Comparison of ENCODE assay signal across 8 cellular contexts in genomic region chr12:59595557-59596231, GRCh38. TPM values are rescaled to one million over a fixed set of nuclear protein-coding genes. Genes with fewer than 3 reads are reported as not detected.
DNase-seq lines count a peak whose midpoint lies in the region; ATAC-seq and FAIRE-seq lines count a peak whose summit lies in the region.

A gene with protein sequence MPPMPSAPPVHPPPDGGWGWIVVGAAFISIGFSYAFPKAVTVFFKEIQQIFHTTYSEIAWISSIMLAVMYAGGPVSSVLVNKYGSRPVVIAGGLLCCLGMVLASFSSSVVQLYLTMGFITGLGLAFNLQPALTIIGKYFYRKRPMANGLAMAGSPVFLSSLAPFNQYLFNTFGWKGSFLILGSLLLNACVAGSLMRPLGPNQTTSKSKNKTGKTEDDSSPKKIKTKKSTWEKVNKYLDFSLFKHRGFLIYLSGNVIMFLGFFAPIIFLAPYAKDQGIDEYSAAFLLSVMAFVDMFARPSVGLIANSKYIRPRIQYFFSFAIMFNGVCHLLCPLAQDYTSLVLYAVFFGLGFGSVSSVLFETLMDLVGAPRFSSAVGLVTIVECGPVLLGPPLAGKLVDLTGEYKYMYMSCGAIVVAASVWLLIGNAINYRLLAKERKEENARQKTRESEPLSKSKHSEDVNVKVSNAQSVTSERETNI (plus strand): TSS chr12:59596029. CDS start chr12:59704802, 108,773 bp downstream.

- intact Hi-C loops in CD4-positive, alpha-beta memory T cell (cut with micrococcal nuclease): loop anchor here (1.0 to 10.0 kb wide), 5 partner anchors 17 to 1651 kb away; partner anchors contain the start of gene ATP23

- H3K4me3 ChIP-seq in CD4-positive, alpha-beta memory T cell (ENCODE audit: low read length in 2 of 2): peak within 1 kb of the TSS; percentile 83 to 90
- peak within 1 kb of the TSS; percentile 56 for H3K4me3 ChIP-seq in mesodermal cell (ENCODE audit: extremely low read depth, insufficient read depth, low read length, poor library complexity, severe bottlenecking)

- no peaks in the 10 kb centered on the region for H3K36me3 ChIP-seq in CD4-positive, alpha-beta memory T cell (ENCODE audit: insufficient read depth, low read length)
- H3K36me3 ChIP-seq in mesodermal cell (ENCODE audit: control insufficient read depth, insufficient read depth, low read length): no peaks in the 10 kb centered on the region

- H3K27me3 Mint-ChIP-seq in CD4-positive, alpha-beta memory T cell: no peaks in the 10 kb centered on the region

- DNase-seq in CD4-positive, alpha-beta memory T cell: peak; percentile 80 to 84 (median 82)
- DNase-seq in HS-5 (ENCODE audit: low read depth) (peak; percentile 50), NOMO-1 treated with DMSO at 0.1 percent for 48 hours (lab: John Stamatoyannopoulos, UW; ENCODE audit: unreplicated experiment) (peak; percentile 80)
- peak; percentile 67 for DNase-seq in activated CD8-positive, alpha-beta memory T cell treated with anti-CD3 and anti-CD28 coated beads, Interleukin-2, amount 50 U/mL, for 1 hour (ENCODE audit: extremely low read depth)
- peak; percentile 61 for DNase-seq in stimulated activated CD8-positive, alpha-beta memory T cell treated with anti-CD3 and anti-CD28 coated beads, Interleukin-15, amount 100 ng/mL, for 24 hours (ENCODE audit: low read depth)

- peak within 1 kb of the TSS; percentile 90 to 97 (median 96) for H3K4me3 Mint-ChIP-seq in CD4-positive, alpha-beta memory T cell

- no peaks in the 10 kb centered on the region for H3K9me3 Mint-ChIP-seq in CD4-positive, alpha-beta memory T cell

- POLR2A ChIA-PET in CD4-positive, alpha-beta memory T cell (lab: Charles Lee; ENCODE audit: partially characterized antibody): interaction anchor here (0.9 to 2.8 kb wide), 7 partner anchors 9 to 150 kb away, joined by 3 to 20 read pairs (median 5); no protein-coding TSS in a partner anchor

- H3K4me1 Mint-ChIP-seq in CD4-positive, alpha-beta memory T cell: peaks cover 32 to 59% (median 47%) of the 10 kb centered on the region in 4 donors

- peak; percentile 65 for ATAC-seq in GM21360 (IDR thresholded peaks at IDR 0.05; ENCODE audit: unreplicated experiment)

- H3K27ac ChIP-seq in CD4-positive, alpha-beta memory T cell (ENCODE audit: low read depth, low read length): peak within 1 kb of the TSS; percentile 75
- H3K27ac ChIP-seq in mesodermal cell (ENCODE audit: low read depth, low read length, severe bottlenecking): peak within 1 kb of the TSS; percentile 64

- peaks cover 45% of the 10 kb centered on the region for H3K4me1 ChIP-seq in CD4-positive, alpha-beta memory T cell (ENCODE audit: insufficient read depth, low read length)
- H3K4me1 ChIP-seq in mesodermal cell (ENCODE audit: control insufficient read depth, insufficient read depth, low read length, poor library complexity, severe bottlenecking): peaks cover 4% of the 10 kb centered on the region

- 0 to 1% methylated on average over 9 of the region's 37 CpGs for WGBS in mesodermal cell (ENCODE audit: insufficient coverage in 2 of 2), 2 experiments

- H3K27me3 ChIP-seq in CD4-positive, alpha-beta memory T cell (ENCODE audit: insufficient read depth, low read length): no peaks in the 10 kb centered on the region

- no peaks in the 10 kb centered on the region for H3K9me3 ChIP-seq in CD4-positive, alpha-beta memory T cell (ENCODE audit: control insufficient read depth in 1 of 2, low read length in 2 of 2)
- no peaks in the 10 kb centered on the region for H3K9me3 ChIP-seq in mesodermal cell (ENCODE audit: control insufficient read depth, low read length)

- H3K27ac Mint-ChIP-seq in CD4-positive, alpha-beta memory T cell: peak within 1 kb of the TSS; percentile 95 to 99 (median 98)

- FAIRE-seq in endometrium (lab: Jason Lieb, UNC): peak; percentile 60

- peaks cover 0 to 22% of the 10 kb centered on the region in 2 donors for H3K36me3 Mint-ChIP-seq in CD4-positive, alpha-beta memory T cell

- CTCF ChIA-PET in CD4-positive, alpha-beta memory T cell (lab: Charles Lee; ENCODE audit: partially characterized antibody): interaction anchor here (0.7 to 1.8 kb wide), 5 partner anchors 11 to 212 kb away, joined by 3 to 5 read pairs (median 4); no protein-coding TSS in a partner anchor

RNA-seq across cellular contexts. Expression of the gene that starts here (rescaled TPM):
- 10 to 100 TPM; 52.8 to 52.9 TPM for total RNA-seq in CD4-positive, alpha-beta memory T cell
- polyA plus RNA-seq in CD4-positive, alpha-beta memory T cell: 10 to 100 TPM; 20.3 to 22.5 TPM
- 2.3 TPM for polyA plus RNA-seq in mesodermal cell (2013, experiment 1 of 2)
- polyA plus RNA-seq in mesodermal cell (2013, experiment 2 of 2): 2.5 TPM

Comparison
In these comparisons a context has a peak if more than half of its experiments do, and no peak if none do; other contexts are left out.
1. Peak in every context shown above with its lines: DNase-seq, ATAC-seq, H3K4me3 ChIP-seq and H3K27ac ChIP-seq.